Comparison of ENCODE assay signal across 1 cellular context in genomic region chr1:20786310-20787099, GRCh38.
TF ChIP-seq lines count a peak whose summit lies in the region.

No MANE protein-coding gene starts in this region.

TF ChIP-seq in K562, 482 proteins besides CTCF, POLR2A, EP300 and RAD21 (continued from another document and continues in another):
- no peak for TF ChIP-seq ZNF311 (CRISPR knock-in tag; IDR thresholded peaks at IDR 0.05)
- TF ChIP-seq ZNF143 (CRISPR knock-in tag; IDR thresholded peaks at IDR 0.05), result no peak
- TF ChIP-seq GABPA (tag; conservative IDR thresholded peaks at IDR 0.05; ENCODE audit: low read depth), result peak; percentile 62; the same call in 1 of the 2 replicates
- no peak for TF ChIP-seq FOXA3 (CRISPR knock-in tag; conservative IDR thresholded peaks at IDR 0.05 in 1 of 2, IDR thresholded peaks at IDR 0.05 in 1 of 2)
- TF ChIP-seq ZNF253 (CRISPR knock-in tag; conservative IDR thresholded peaks at IDR 0.05), result no peak
- peak; percentile 76; the same call in 1 of the 2 replicates for TF ChIP-seq TFAP4 (CRISPR knock-in tag; IDR thresholded peaks at IDR 0.05; ENCODE audit: borderline replicate concordance)
- no peak for TF ChIP-seq HINFP (tag; conservative IDR thresholded peaks at IDR 0.05; ENCODE audit: low read depth)
- peak; percentile 52; the same call in 1 of the 2 replicates for TF ChIP-seq ETS1 (conservative IDR thresholded peaks at IDR 0.05; ENCODE audit: control insufficient read depth, low read depth, low read length)
- TF ChIP-seq KLF1 (tag; IDR thresholded peaks at IDR 0.05), result peak; percentile 23; the same call in 1 of the 2 replicates
- peak; percentile 82; the same call in 1 of the 2 replicates for TF ChIP-seq MYC (IDR thresholded peaks at IDR 0.05; ENCODE audit: low read depth, low read length)
- no peak for TF ChIP-seq MYC (CRISPR knock-in tag; IDR thresholded peaks at IDR 0.05; ENCODE audit: borderline replicate concordance, low read depth)
- peak; percentile 93 for TF ChIP-seq E2F1 (CRISPR knock-in tag; IDR thresholded peaks at IDR 0.05)
- no peak; the same call in 1 of the 2 replicates for TF ChIP-seq HLTF (IDR thresholded peaks at IDR 0.05)
- no peak for TF ChIP-seq CBX5 (IDR thresholded peaks at IDR 0.05; ENCODE audit: borderline replicate concordance, low read depth)
- TF ChIP-seq MYNN (IDR thresholded peaks at IDR 0.05), result no peak
- TF ChIP-seq MYNN (CRISPR knock-in tag; IDR thresholded peaks at IDR 0.05), result no peak
- TF ChIP-seq SMC3 (conservative IDR thresholded peaks at IDR 0.05; ENCODE audit: insufficient read depth, low read depth, low read length), result no peak
- 0 out of 2 replicates have a peak, but pooled peaks have one; percentile 16 for TF ChIP-seq NFE2 (IDR thresholded peaks at IDR 0.05; ENCODE audit: low read depth)
- peak; percentile 65 for TF ChIP-seq PRDM10 (IDR thresholded peaks at IDR 0.05; ENCODE audit: partially characterized antibody)
- no peak for TF ChIP-seq ZNF347 (CRISPR knock-in tag; IDR thresholded peaks at IDR 0.05; ENCODE audit: low read depth)
- TF ChIP-seq TARDBP (IDR thresholded peaks at IDR 0.05), result no peak
- peak; percentile 76; the same call in 1 of the 2 replicates for TF ChIP-seq ZBTB9 (CRISPR knock-in tag; IDR thresholded peaks at IDR 0.05)
- TF ChIP-seq ZNF707 (CRISPR knock-in tag; conservative IDR thresholded peaks at IDR 0.05), result no peak
- TF ChIP-seq ZFPM2 (CRISPR knock-in tag; IDR thresholded peaks at IDR 0.05), result no peak
- no peak for TF ChIP-seq SIRT6 (IDR thresholded peaks at IDR 0.05; ENCODE audit: low read depth, low read length)
- TF ChIP-seq OTX1 (CRISPR knock-in tag; IDR thresholded peaks at IDR 0.05), result no peak
- peak in 1 of 2 experiments; percentile 11 for TF ChIP-seq E2F6 (IDR thresholded peaks at IDR 0.05; ENCODE audit: borderline replicate concordance in 1 of 2, extremely low read depth in 1 of 2, insufficient read depth in 1 of 2, insufficient read length in 1 of 2, low read depth in 1 of 2, low read length in 1 of 2, poor library complexity in 1 of 2, severe bottlenecking in 1 of 2)
- TF ChIP-seq ZNF57 (CRISPR knock-in tag; IDR thresholded peaks at IDR 0.05), result no peak
- peak; percentile 54 for TF ChIP-seq CHD2 (IDR thresholded peaks at IDR 0.05; ENCODE audit: low read depth, low read length)
- peak; percentile 41; the same call in 1 of the 2 replicates for TF ChIP-seq ATF6 (CRISPR knock-in tag; IDR thresholded peaks at IDR 0.05)
- TF ChIP-seq SNIP1 (IDR thresholded peaks at IDR 0.05; ENCODE audit: low read depth), result no peak
- 0 out of 2 replicates have a peak, but pooled peaks have one; percentile 19 for TF ChIP-seq SRSF1 (IDR thresholded peaks at IDR 0.05; ENCODE audit: low read depth, low read length)
- TF ChIP-seq ETS2 (tag; IDR thresholded peaks at IDR 0.05; ENCODE audit: borderline replicate concordance, poor library complexity, severe bottlenecking), result no peak
- no peak for TF ChIP-seq ARID1B (IDR thresholded peaks at IDR 0.05)
- no peak for TF ChIP-seq HDAC2 (IDR thresholded peaks at IDR 0.05)
- no peak for TF ChIP-seq ILK (tag; IDR thresholded peaks at IDR 0.05; ENCODE audit: borderline replicate concordance, low read depth)
- TF ChIP-seq NFE2L1 (tag; IDR thresholded peaks at IDR 0.05; ENCODE audit: borderline replicate concordance, low read depth), result no peak
- peak; percentile 81 for TF ChIP-seq ZNF431 (CRISPR knock-in tag; IDR thresholded peaks at IDR 0.05)
- no peak for TF ChIP-seq ATF2 (CRISPR knock-in tag; IDR thresholded peaks at IDR 0.05)
- TF ChIP-seq ZNF740 (CRISPR knock-in tag; IDR thresholded peaks at IDR 0.05), result peak; percentile 59; the same call in 1 of the 2 replicates
- TF ChIP-seq ZNF740 (tag; IDR thresholded peaks at IDR 0.05), result peak in 1 of 2 experiments; percentile 38; a peak in 1 of 4 replicates
- TF ChIP-seq ARID4B (CRISPR knock-in tag; IDR thresholded peaks at IDR 0.05), result peak; percentile 89
- no peak for TF ChIP-seq NR2C1 (IDR thresholded peaks at IDR 0.05)
- no peak for TF ChIP-seq NR2C1 (tag; IDR thresholded peaks at IDR 0.05)
